Comparison of ENCODE assay signal across 21 cellular contexts in the genomic region with DNA sequence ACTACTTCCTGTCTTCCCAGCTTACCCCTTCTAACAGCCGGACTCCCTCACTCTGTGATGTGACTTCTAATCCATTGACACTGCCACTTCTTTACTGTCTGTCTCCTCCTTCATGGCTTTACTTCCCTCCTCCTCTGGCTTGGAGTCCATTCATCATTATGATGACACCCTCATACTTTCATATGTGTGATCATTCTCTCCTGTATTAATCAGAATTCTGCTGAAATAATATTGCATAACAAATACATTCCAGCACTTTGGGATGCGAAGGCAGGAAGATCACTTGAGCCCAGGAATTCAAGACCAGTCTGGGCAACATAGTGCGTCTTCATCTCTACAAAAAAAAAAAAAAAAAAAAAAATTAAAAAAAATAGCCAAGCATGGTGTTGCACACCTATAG.
DNase-seq lines count a peak whose midpoint lies in the region; ATAC-seq and TF ChIP-seq lines count a peak whose summit lies in the region.
"Had no signal": no experiment of that assay in that cellular context is flagged by ENCODE, and none has a peak within 500 bp of the region (broad histone marks: within the 10 kb centered on the region; RNA-seq: fewer than 3 reads in every experiment).

No MANE protein-coding gene starts in this region.

- DNase-seq in GM04504 (ENCODE audit: low read depth) (peak; percentile 14), amniotic epithelial cell (ENCODE audit: low read depth) (peak; percentile 54), foreskin keratinocyte (peak; percentile 76 to 87), lower leg skin (ENCODE audit: low spot score in 2 of 2) (no peak), DMS 273 treated with DMSO at 0.1 percent for 48 hours (lab: John Stamatoyannopoulos, UW) (no peak), A673 (ENCODE audit: low spot score) (no peak)
- DNase-seq: ACHN; AML-193; C1 segment of cervical spinal cord; Calu3; CD8-positive, alpha-beta memory T cell; GF-D8; H9; Karpas-422; NCI-H1694; NCI-H2081; NCI-H2171; NCI-H524 treated with DMSO at 0.1 percent for 48 hours; Peyer's patch; SJCRH30 had no signal

- H3K27ac ChIP-seq in foreskin keratinocyte (no peak overlapping the region), A673 (ENCODE audit: low read depth, low read length, poor library complexity, severe bottlenecking) (no peak overlapping the region)
- H3K27ac ChIP-seq: Peyer's patch, SJCRH30 had no signal

- no peak for TF ChIP-seq POLR2A in lower leg skin (IDR thresholded peaks at IDR 0.05)

- ATAC-seq in foreskin keratinocyte (no peak), HG03025 (IDR thresholded peaks at IDR 0.05; ENCODE audit: low FRiP score, unreplicated experiment) (no peak)

- CTCF ChIA-PET in A673 (lab: Charles Lee) = no interaction called here

- H3K4me1 ChIP-seq in foreskin keratinocyte (no peaks in the 10 kb centered on the region), A673 (ENCODE audit: insufficient read depth, low read length, poor library complexity, severe bottlenecking) (no peaks in the 10 kb centered on the region)
- H3K4me1 ChIP-seq: Peyer's patch, SJCRH30 had no signal

- no peaks in the 10 kb centered on the region for H3K36me3 ChIP-seq in A673 (ENCODE audit: insufficient read depth, low read length, poor library complexity, severe bottlenecking)
- H3K36me3 ChIP-seq: Peyer's patch, SJCRH30 had no signal

- intact Hi-C loops in lower leg skin (cut with DNase I; ENCODE audit: low total_unique reads) (no loop called here), A673 (cut with micrococcal nuclease; ENCODE audit: unreplicated experiment) (no loop called here)

- TF ChIP-seq CTCF in foreskin keratinocyte (conservative IDR thresholded peaks at IDR 0.05) (no peak), lower leg skin (IDR thresholded peaks at IDR 0.05) (no peak), A673 (conservative IDR thresholded peaks at IDR 0.05; ENCODE audit: low read depth, low read length) (no peak)

- H3K4me3 ChIP-seq in lower leg skin (ENCODE audit: low read depth, poor library complexity, severe bottlenecking) (no peak overlapping the region), A673 (ENCODE audit: low read depth, low read length, poor library complexity, severe bottlenecking) (no peak overlapping the region)
- H3K4me3 ChIP-seq: Peyer's patch, SJCRH30 had no signal

- no peaks in the 10 kb centered on the region for H3K27me3 ChIP-seq in foreskin keratinocyte
- H3K27me3 ChIP-seq in A673 (replicated peaks; ENCODE audit: insufficient read depth, low read depth, low read length, poor library complexity) = no peaks in the 10 kb centered on the region
- H3K27me3 ChIP-seq: Peyer's patch, SJCRH30 had no signal

- no TSS peak for BruUV-seq in A673 (replicated peaks; lab: Mats Ljungman, UMichigan)

- WGBS in lower leg skin, 2 donors = 77 to 83% methylated on average over 3 of the region's 3 CpGs

- H3K9me3 ChIP-seq in A673 (ENCODE audit: low read depth, low read length, poor library complexity, severe bottlenecking) = no peaks in the 10 kb centered on the region
- H3K9me3 ChIP-seq: Peyer's patch, SJCRH30 had no signal

- POLR2A ChIA-PET in A673 (lab: Charles Lee; ENCODE audit: low non-redundant PET) = no interaction called here

Comparison
In these comparisons a context has a peak if more than half of its experiments do, and no peak if none do; other contexts are left out.
1. DNase-seq: peak in GM04504 (single experiment), amniotic epithelial cell (single experiment) and foreskin keratinocyte (2 of 2); none in lower leg skin (0 of 2), DMS 273 treated with DMSO at 0.1 percent for 48 hours (single experiment) and A673 (single experiment).